9 cellular contexts compared by ENCODE assay signal in the genomic region with DNA sequence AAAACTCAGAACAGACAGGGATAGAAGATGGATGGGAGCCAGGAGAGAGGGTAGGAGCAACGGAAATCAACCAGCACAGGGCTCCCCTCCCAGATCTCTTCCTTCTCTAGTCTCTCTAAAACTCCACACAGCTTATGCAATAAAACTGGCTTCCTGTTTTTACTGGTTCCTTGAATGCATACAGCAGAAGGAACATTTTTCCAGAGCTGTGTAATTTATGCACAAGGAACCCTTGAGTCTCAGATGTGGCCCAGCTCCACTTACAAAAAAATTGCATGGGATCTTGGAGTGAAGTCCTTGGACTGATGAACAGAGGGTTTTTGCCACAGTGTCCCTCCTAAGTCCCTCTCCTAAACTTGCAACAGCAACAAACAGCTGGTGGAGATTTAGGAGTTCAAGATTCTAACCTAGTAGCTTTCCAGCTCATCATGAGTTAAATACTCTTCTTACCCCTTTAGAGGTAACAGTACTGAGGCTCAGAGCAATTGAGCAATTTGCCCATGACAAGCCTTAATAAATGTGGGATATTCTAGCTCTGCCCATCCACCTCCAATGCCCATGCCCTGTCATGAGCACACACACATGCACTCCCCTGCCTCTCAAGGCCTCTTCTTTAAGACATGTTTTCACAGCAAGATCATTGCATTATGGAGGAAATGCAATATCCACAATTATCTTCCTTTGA. TPM values are rescaled to one million over a fixed set of nuclear protein-coding genes. Genes with fewer than 3 reads are reported as not detected.
A peak's percentile ranks its signal among the peaks of the same experiment; 100 is the strongest.
DNase-seq lines count a peak whose midpoint lies in the region; ATAC-seq and TF ChIP-seq lines count a peak whose summit lies in the region.
"Had no signal": no experiment of that assay in that cellular context is flagged by ENCODE, and none has a peak within 500 bp of the region (broad histone marks: within the 10 kb centered on the region; RNA-seq: fewer than 3 reads in every experiment).

No MANE protein-coding gene starts in this region.

- CTCF ChIA-PET in HCT116 (lab: Charles Lee) = no interaction called here

- peaks cover 10 to 16% of the 10 kb centered on the region in 2 experiments for H3K4me1 ChIP-seq in HCT116 (ENCODE audit: control insufficient read depth in 1 of 2, insufficient read depth in 2 of 2, low read length in 2 of 2)
- peaks cover 26% of the 10 kb centered on the region for H3K4me1 ChIP-seq in smooth muscle cell (ENCODE audit: low read depth)

- RAD21 ChIA-PET in HCT116 (lab: Charles Lee; ENCODE audit: low non-redundant PET in 1 of 2, low total read pairs in 2 of 2, uncharacterized antibody in 2 of 2, unreplicated experiment in 2 of 2) = no interaction called here

- WGBS in smooth muscle cell (ENCODE audit: low lambda C conversion rate) = 21% methylated on average over 1 of the region's 1 CpG

- POLR2A ChIA-PET in HCT116 (lab: Charles Lee) = no interaction called here

- intact Hi-C loops in HCT116 (cut with micrococcal nuclease) = no loop called here

- H3K79me2 ChIP-seq in HCT116 (ENCODE audit: insufficient read depth, low read length) = no peaks in the 10 kb centered on the region
- H3K79me2 ChIP-seq in smooth muscle cell (ENCODE audit: low read depth) = no peaks in the 10 kb centered on the region

- TF ChIP-seq CTCF in HCT116 (IDR thresholded peaks at IDR 0.05 in 2 of 3, conservative IDR thresholded peaks at IDR 0.05 in 1 of 3; ENCODE audit: borderline replicate concordance in 1 of 3, insufficient read depth in 1 of 3, low read depth in 2 of 3, low read length in 2 of 3) = no peak
- TF ChIP-seq CTCF in foreskin fibroblast (IDR thresholded peaks at IDR 0.05; ENCODE audit: low read depth, low read length) = no peak
- TF ChIP-seq CTCF in smooth muscle cell (IDR thresholded peaks at IDR 0.05; ENCODE audit: borderline replicate concordance, insufficient read depth, poor library complexity, severe bottlenecking) = no peak

- no peaks in the 10 kb centered on the region for H3K36me3 ChIP-seq in HCT116 (ENCODE audit: control insufficient read depth in 1 of 2, insufficient read depth in 2 of 2, low read length in 2 of 2)
- no peaks in the 10 kb centered on the region for H3K36me3 ChIP-seq in smooth muscle cell (ENCODE audit: low read depth)

- BruUV-seq in HCT116 (replicated peaks; lab: Mats Ljungman, UMichigan) = no TSS peak

- no peak overlapping the region for H3K4me3 ChIP-seq in HCT116 (replicated peaks in 1 of 2; ENCODE audit: low read depth in 1 of 2, low read length in 2 of 2)
- H3K4me3 ChIP-seq in foreskin fibroblast (ENCODE audit: low read depth in 1 of 2, low read length in 2 of 2) = no peak overlapping the region
- no peak overlapping the region for H3K4me3 ChIP-seq in smooth muscle cell

- H3K4me2 ChIP-seq in HCT116 (ENCODE audit: low read length) (peak overlapping the region; percentile 25; the same call in 1 of the 2 replicates), smooth muscle cell (peak overlapping the region; percentile 51)

- H3K9me3 ChIP-seq in HCT116 (ENCODE audit: control insufficient read depth in 1 of 2, insufficient read depth in 1 of 2, low read depth in 1 of 2, low read length in 2 of 2) (no peaks in the 10 kb centered on the region), smooth muscle cell (replicated peaks; ENCODE audit: low read depth) (no peaks in the 10 kb centered on the region)

- H3K27ac ChIP-seq in HCT116 (ENCODE audit: low read depth, low read length) = no peak overlapping the region
- H3K27ac ChIP-seq in smooth muscle cell (ENCODE audit: low read depth) = peak overlapping the region; percentile 76

- H3K9me2 ChIP-seq in HCT116 (ENCODE audit: insufficient read depth) = no peaks in the 10 kb centered on the region

- DNase-seq in HCT116 (ENCODE audit: low read depth, low spot score) = no peak
- peak; percentile 53 for DNase-seq in SKM-1 (lab: John Stamatoyannopoulos, UW; ENCODE audit: unreplicated experiment)
- peak; percentile 44 to 60 for DNase-seq in foreskin fibroblast
- no peak for DNase-seq in smooth muscle cell (lab: John Stamatoyannopoulos, UW; ENCODE audit: unreplicated experiment)
- DNase-seq in NCI-H1694 (lab: John Stamatoyannopoulos, UW) = no peak
- DNase-seq in NCI-H1930 (lab: John Stamatoyannopoulos, UW) = no peak
- DNase-seq in iPS-NIHi7 (ENCODE audit: extremely low spot score) = no peak
- no peak for DNase-seq in HT-29 (ENCODE audit: low spot score)

- TF ChIP-seq RAD21 in HCT116 (IDR thresholded peaks at IDR 0.05; ENCODE audit: low read depth) = no peak

- no peak for TF ChIP-seq POLR2A in HCT116 (IDR thresholded peaks at IDR 0.05; ENCODE audit: borderline replicate concordance, extremely low read depth, insufficient read depth, insufficient read length)

- no peaks in the 10 kb centered on the region for H4K20me1 ChIP-seq in HCT116 (ENCODE audit: insufficient read depth)
- H4K20me1 ChIP-seq in smooth muscle cell (ENCODE audit: low read depth) = no peaks in the 10 kb centered on the region

- H3K27me3 ChIP-seq in HCT116 (ENCODE audit: insufficient read depth, low read length) (no peaks in the 10 kb centered on the region), smooth muscle cell (ENCODE audit: low read depth) (no peaks in the 10 kb centered on the region)

- no peak overlapping the region for H3K9ac ChIP-seq in HCT116 (ENCODE audit: low read length)
- H3K9ac ChIP-seq in smooth muscle cell (ENCODE audit: low read depth) = no peak overlapping the region

- peaks cover 19% of the 10 kb centered on the region for H3F3A ChIP-seq in smooth muscle cell (ENCODE audit: low read depth)

- peak; percentile 51 for ATAC-seq in HCT116

- H2AFZ ChIP-seq in HCT116 (ENCODE audit: low read depth, low read length, poor library complexity, severe bottlenecking) (no peak overlapping the region), smooth muscle cell (ENCODE audit: low read depth) (no peak overlapping the region)

TF ChIP-seq in HCT116, 20 proteins besides CTCF, POLR2A, EP300 and RAD21:
- TF ChIP-seq, protein P1, sequence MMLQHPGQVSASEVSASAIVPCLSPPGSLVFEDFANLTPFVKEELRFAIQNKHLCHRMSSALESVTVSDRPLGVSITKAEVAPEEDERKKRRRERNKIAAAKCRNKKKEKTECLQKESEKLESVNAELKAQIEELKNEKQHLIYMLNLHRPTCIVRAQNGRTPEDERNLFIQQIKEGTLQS (IDR thresholded peaks at IDR 0.05) = no peak
- TF ChIP-seq SRF (IDR thresholded peaks at IDR 0.05; ENCODE audit: low read depth) = no peak
- TF ChIP-seq TCF7L2 (IDR thresholded peaks at IDR 0.05; ENCODE audit: borderline replicate concordance, extremely low read depth, insufficient read depth, insufficient read length) = no peak
- TF ChIP-seq, protein P2, sequence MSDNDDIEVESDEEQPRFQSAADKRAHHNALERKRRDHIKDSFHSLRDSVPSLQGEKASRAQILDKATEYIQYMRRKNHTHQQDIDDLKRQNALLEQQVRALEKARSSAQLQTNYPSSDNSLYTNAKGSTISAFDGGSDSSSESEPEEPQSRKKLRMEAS (IDR thresholded peaks at IDR 0.05) = no peak
- no peak for TF ChIP-seq SIN3A (IDR thresholded peaks at IDR 0.05; ENCODE audit: low read depth)
- TF ChIP-seq JUND (IDR thresholded peaks at IDR 0.05) = no peak

RNA-seq across cellular contexts. Expression of a gene that starts 18.4 kb away (rescaled TPM):
- total RNA-seq in HCT116 (2021; ENCODE audit: unreplicated experiment) (13.0 TPM), smooth muscle cell (12.8 and 26.4 TPM in 2 replicates)
- polyA plus RNA-seq in HCT116 (2012) = 4.3 and 8.1 TPM in 2 replicates
- 15.0 and 17.4 TPM in 2 replicates for polyA plus RNA-seq in smooth muscle cell
- total RNA-seq in HT-29 (2014; rRNA removed; shearing (Covaris generic)) = 2.9 and 5.3 TPM in 2 replicates

RNA-seq across cellular contexts. Expression of a gene that starts 23.5 kb away (rescaled TPM):
- total RNA-seq in HCT116 (2021; ENCODE audit: unreplicated experiment) (not detected), smooth muscle cell (1.6 and 5.3 TPM in 2 replicates)
- not detected in 2 replicates for polyA plus RNA-seq in HCT116 (2012)
- 0.91 and 2.3 TPM in 2 replicates for polyA plus RNA-seq in smooth muscle cell
- not detected in 2 replicates for total RNA-seq in HT-29 (2014; rRNA removed; shearing (Covaris generic))
- total RNA-seq: kidney epithelial cell had no signal

Comparison
In these comparisons a context has a peak if more than half of its experiments do, and no peak if none do; other contexts are left out.
1. DNase-seq: peak in SKM-1 (single experiment) and foreskin fibroblast (2 of 2); none in HCT116 (single experiment), smooth muscle cell (single experiment), NCI-H1694 (single experiment), NCI-H1930 (0 of 2), iPS-NIHi7 (single experiment) and HT-29 (single experiment).